ENCODE assay signal across 8 cellular contexts in the genomic region with DNA sequence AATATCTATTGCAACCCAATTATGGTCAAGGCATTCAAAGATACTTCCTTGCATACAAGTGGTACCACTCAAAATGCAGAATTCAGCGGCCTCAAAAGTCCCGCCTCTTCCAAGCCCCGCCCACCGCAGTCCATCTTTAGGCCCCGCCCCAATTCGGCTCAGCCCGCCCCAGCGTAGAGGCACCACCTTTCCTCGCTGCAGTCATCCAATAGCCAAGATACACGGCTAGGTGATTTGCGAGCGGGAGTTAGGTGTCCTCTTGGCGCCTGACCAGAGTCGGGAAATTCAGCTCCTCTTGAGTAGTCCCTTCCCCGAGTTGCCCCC. TPM values are rescaled to one million over a fixed set of nuclear protein-coding genes. Genes with fewer than 3 reads are reported as not detected.
DNase-seq lines count a peak whose midpoint lies in the region; ATAC-seq and TF ChIP-seq lines count a peak whose summit lies in the region.

No MANE protein-coding gene starts in this region.

- H3K4me3 ChIP-seq in A673 (ENCODE audit: low read depth, low read length, poor library complexity, severe bottlenecking), result peak overlapping the region; percentile 89

- CTCF ChIA-PET in A673 (lab: Charles Lee), result interaction anchor here (0.7 kb wide), 1 partner anchor 64 kb away, joined by 3 read pairs; no protein-coding TSS in a partner anchor

- POLR2A ChIA-PET in A673 (lab: Charles Lee; ENCODE audit: low non-redundant PET), result no interaction called here

- H3K9me3 ChIP-seq in A673 (ENCODE audit: low read depth, low read length, poor library complexity, severe bottlenecking), result no peaks in the 10 kb centered on the region

- intact Hi-C loops in A673 (cut with micrococcal nuclease; ENCODE audit: unreplicated experiment), result no loop called here

- no TSS peak for BruUV-seq in A673 (replicated peaks; lab: Mats Ljungman, UMichigan)

- no peak for TF ChIP-seq CTCF in A673 (conservative IDR thresholded peaks at IDR 0.05; ENCODE audit: low read depth, low read length)

- DNase-seq in A673 (ENCODE audit: low spot score) (peak; percentile 95), NCI-H2227 treated with DMSO at 0.1 percent for 48 hours (lab: John Stamatoyannopoulos, UW) (peak; percentile 99), cerebellar cortex (ENCODE audit: low spot score) (peak; percentile 95), kidney glomerular epithelial cell (lab: John Stamatoyannopoulos, UW) (peak; percentile 94)
- peak; percentile 82 to 86 (median 83) for DNase-seq in activated CD4-positive, CD25-positive, alpha-beta regulatory T cell (lab: John Stamatoyannopoulos, UW)
- DNase-seq in stimulated activated CD4-positive, alpha-beta T cell treated with anti-CD3 and anti-CD28 coated beads, Interleukin-1b, Interleukin-23, amount 100 ng/mL, for 24 hours (ENCODE audit: low read depth in 4 of 4, low spot score in 1 of 4), result peak; percentile 80 to 88 (median 86)

- peaks cover 29% of the 10 kb centered on the region for H3K4me1 ChIP-seq in A673 (ENCODE audit: insufficient read depth, low read length, poor library complexity, severe bottlenecking)

- no peaks in the 10 kb centered on the region for H3K36me3 ChIP-seq in A673 (ENCODE audit: insufficient read depth, low read length, poor library complexity, severe bottlenecking)

- peak overlapping the region; percentile 93 for H3K27ac ChIP-seq in A673 (ENCODE audit: low read depth, low read length, poor library complexity, severe bottlenecking)

- ATAC-seq in GM18870 (IDR thresholded peaks at IDR 0.05; ENCODE audit: unreplicated experiment), result peak; percentile 59
- ATAC-seq in HG03135 (IDR thresholded peaks at IDR 0.05; ENCODE audit: unreplicated experiment), result peak; percentile 76

- H3K27me3 ChIP-seq in A673 (replicated peaks; ENCODE audit: insufficient read depth, low read depth, low read length, poor library complexity), result no peaks in the 10 kb centered on the region

RNA-seq across cellular contexts. Expression of gene SEC11C, which starts 0.4 kb away (rescaled TPM):
- total RNA-seq in A673 (2021), result 300 and 355 TPM in 2 replicates

Comparison
In these comparisons a context has a peak if more than half of its experiments do, and no peak if none do; other contexts are left out.
1. Peak in every context shown above with its lines: DNase-seq, ATAC-seq, H3K4me3 ChIP-seq and H3K27ac ChIP-seq.